8 cellular contexts compared by ENCODE assay signal in genomic region chr6:152184573-152185157, GRCh38.
DNase-seq lines count a peak whose midpoint lies in the region; ATAC-seq and TF ChIP-seq lines count a peak whose summit lies in the region.

No MANE protein-coding gene starts in this region.

- H3K9me2 ChIP-seq in Loucy (replicated peaks; ENCODE audit: low read depth, low read length) (no peaks in the 10 kb centered on the region), PC-3 (replicated peaks; ENCODE audit: low read length) (no peaks in the 10 kb centered on the region)

- TF ChIP-seq CTCF in Loucy (conservative IDR thresholded peaks at IDR 0.05; ENCODE audit: low read length) (no peak), PC-3 (conservative IDR thresholded peaks at IDR 0.05; ENCODE audit: low read depth, low read length) (no peak)

- H3K79me2 ChIP-seq in Loucy (ENCODE audit: insufficient read depth, low read length) (no peaks in the 10 kb centered on the region), PC-3 (ENCODE audit: low read length) (no peaks in the 10 kb centered on the region)

- peak overlapping the region; percentile 84 for H3K4me2 ChIP-seq in Loucy (ENCODE audit: low read depth, low read length, poor library complexity, severe bottlenecking)
- no peak overlapping the region for H3K4me2 ChIP-seq in PC-3 (ENCODE audit: low read length)

- H3K27me3 ChIP-seq in Loucy (ENCODE audit: insufficient read depth, low read length, poor library complexity, severe bottlenecking): no peaks in the 10 kb centered on the region
- H3K27me3 ChIP-seq in PC-3 (ENCODE audit: low read length): no peaks in the 10 kb centered on the region

- CTCF ChIA-PET in PC-3 (lab: Charles Lee): no interaction called here

- H4K20me1 ChIP-seq in Loucy (ENCODE audit: insufficient read depth, low read length, poor library complexity, severe bottlenecking) (no peaks in the 10 kb centered on the region), PC-3 (ENCODE audit: low read length) (no peaks in the 10 kb centered on the region)

- H3K4me3 Mint-ChIP-seq in naive B cell: peak overlapping the region; percentile 89 to 98 (median 94)

- BruUV-seq in PC-3 (replicated peaks; lab: Mats Ljungman, UMichigan): no TSS peak

- no peaks in the 10 kb centered on the region for H3F3A ChIP-seq in Loucy (ENCODE audit: low read depth)
- no peaks in the 10 kb centered on the region for H3F3A ChIP-seq in PC-3 (ENCODE audit: low read length, unreplicated experiment)

- H3K4me1 ChIP-seq in Loucy (ENCODE audit: insufficient read depth, low read length, poor library complexity, severe bottlenecking) (peaks cover 20% of the 10 kb centered on the region), PC-3 (ENCODE audit: insufficient read depth, low read length) (peaks cover 9% of the 10 kb centered on the region)

- no peaks in the 10 kb centered on the region for H3K36me3 ChIP-seq in Loucy (ENCODE audit: insufficient read depth, low read length)
- no peaks in the 10 kb centered on the region for H3K36me3 ChIP-seq in PC-3 (ENCODE audit: low read depth, low read length)

- intact Hi-C loops in PC-3 (cut with micrococcal nuclease): no loop called here

- peaks cover 38 to 69% (median 61%) of the 10 kb centered on the region in 3 donors for H3K4me1 Mint-ChIP-seq in naive B cell

- no peaks in the 10 kb centered on the region for H3K9me3 Mint-ChIP-seq in naive B cell

- no peak overlapping the region for H3K27ac ChIP-seq in PC-3 (ENCODE audit: low read length)

- H3K4me3 ChIP-seq in Loucy (ENCODE audit: low read length, poor library complexity, severe bottlenecking) (peak overlapping the region; percentile 51), PC-3 (ENCODE audit: low read length) (no peak overlapping the region)

- DNase-seq in HCEC 1CT: peak; percentile 23
- DNase-seq in naive B cell: peak; percentile 19
- no peak for DNase-seq in H4 (ENCODE audit: low spot score)
- DNase-seq in NCI-H1105 treated with DMSO at 0.1 percent for 48 hours (lab: John Stamatoyannopoulos, UW): no peak
- DNase-seq in PC-3: no peak

- ATAC-seq in GM18870 (IDR thresholded peaks at IDR 0.05; ENCODE audit: unreplicated experiment) (peak; percentile 50), naive B cell (ENCODE audit: low read depth in 2 of 2) (peak; percentile 60 to 65), HG03045 (IDR thresholded peaks at IDR 0.05; ENCODE audit: unreplicated experiment) (no peak), PC-3 (no peak)

- H3K9me3 ChIP-seq in Loucy (ENCODE audit: insufficient read depth, low read depth, low read length): no peaks in the 10 kb centered on the region
- no peaks in the 10 kb centered on the region for H3K9me3 ChIP-seq in PC-3 (ENCODE audit: low read length)

- no peaks in the 10 kb centered on the region for H3K27me3 Mint-ChIP-seq in naive B cell

- H3K27ac Mint-ChIP-seq in naive B cell: peak overlapping the region; percentile 84 to 98 (median 95)

- H3K36me3 Mint-ChIP-seq in naive B cell: peaks cover 29% of the 10 kb centered on the region in 2 donors

- peak overlapping the region; percentile 7 for H3K9ac ChIP-seq in Loucy (ENCODE audit: low read depth, low read length, poor library complexity, severe bottlenecking)
- H3K9ac ChIP-seq in PC-3 (ENCODE audit: low read length): no peak overlapping the region

- POLR2A ChIA-PET in PC-3 (lab: Charles Lee; ENCODE audit: unreplicated experiment): no interaction called here

- H2AFZ ChIP-seq in Loucy (ENCODE audit: low read length): no peak overlapping the region
- H2AFZ ChIP-seq in PC-3 (ENCODE audit: low read length): no peak overlapping the region

Comparison
In these comparisons a context has a peak if more than half of its experiments do, and no peak if none do; other contexts are left out.
1. ATAC-seq: peak in GM18870 (single experiment) and naive B cell (2 of 2); none in HG03045 (single experiment) and PC-3 (single experiment).
2. DNase-seq: peak in HCEC 1CT (single experiment) and naive B cell (single experiment); none in H4 (single experiment), NCI-H1105 treated with DMSO at 0.1 percent for 48 hours (single experiment) and PC-3 (single experiment).